ENCODE assay signal across 14 cellular contexts in genomic region chr5:115685966-115686691, GRCh38.
A peak's percentile ranks its signal among the peaks of the same experiment; 100 is the strongest.
DNase-seq lines count a peak whose midpoint lies in the region; ATAC-seq and TF ChIP-seq lines count a peak whose summit lies in the region.
"Had no signal": no experiment of that assay in that cellular context is flagged by ENCODE, and none has a peak within 500 bp of the region (broad histone marks: within the 10 kb centered on the region; RNA-seq: fewer than 3 reads in every experiment).

No MANE protein-coding gene starts in this region.

- no peak overlapping the region for H3K4me3 Mint-ChIP-seq in chondrocyte (ENCODE audit: unreplicated experiment)
- H3K4me3 Mint-ChIP-seq: CD4-positive, CD25-positive, alpha-beta regulatory T cell; HFFc6; stimulated activated naive CD8-positive, alpha-beta T cell treated with anti-CD3 and anti-CD28 coated beads, Interleukin-15, amount 100 ng/mL, for 72 hours had no signal

- no peak overlapping the region for H3K18ac ChIP-seq in mesendoderm (ENCODE audit: low read length)

- no peaks in the 10 kb centered on the region for H3K27me3 ChIP-seq in mesendoderm (ENCODE audit: insufficient read depth, low read length, poor library complexity)

- no peak overlapping the region for H3K56ac ChIP-seq in mesendoderm (ENCODE audit: low read length)

- no peak for TF ChIP-seq CTCF in chondrocyte (IDR thresholded peaks at IDR 0.05)

- H3K4me3 ChIP-seq in mesendoderm (ENCODE audit: low read length) = no peak overlapping the region

- H4K5ac ChIP-seq in mesendoderm (ENCODE audit: low read length) = no peak overlapping the region

- no peaks in the 10 kb centered on the region for H3K79me1 ChIP-seq in mesendoderm (ENCODE audit: low read length)

- peaks cover 6% of the 10 kb centered on the region for H3K9me3 Mint-ChIP-seq in chondrocyte (ENCODE audit: low read depth)
- H3K9me3 Mint-ChIP-seq: HFFc6; stimulated activated naive CD8-positive, alpha-beta T cell treated with anti-CD3 and anti-CD28 coated beads, Interleukin-15, amount 100 ng/mL, for 72 hours had no signal

- peaks cover 9% of the 10 kb centered on the region for H3K27me3 Mint-ChIP-seq in chondrocyte (ENCODE audit: low read depth)

- no peak overlapping the region for H2BK15ac ChIP-seq in mesendoderm (replicated peaks; ENCODE audit: low read depth)

- no peaks in the 10 kb centered on the region for H3K36me3 ChIP-seq in mesendoderm (ENCODE audit: control insufficient read depth, insufficient read depth, low read length)

- no peak overlapping the region for H3K27ac ChIP-seq in mesendoderm (ENCODE audit: low read depth, low read length)

- no peak overlapping the region for H3K23ac ChIP-seq in mesendoderm (ENCODE audit: low read length)

- peaks cover 1% of the 10 kb centered on the region for H3K4me1 ChIP-seq in mesendoderm (ENCODE audit: control insufficient read depth, low read depth, low read length)

- no peaks in the 10 kb centered on the region for H3K79me2 ChIP-seq in mesendoderm (ENCODE audit: control insufficient read depth, insufficient read depth, low read length)

- no peak overlapping the region for H4K8ac ChIP-seq in mesendoderm (ENCODE audit: low read depth, low read length)

- no peaks in the 10 kb centered on the region for H3K36me3 Mint-ChIP-seq in chondrocyte (ENCODE audit: low read depth)
- H3K36me3 Mint-ChIP-seq: CD4-positive, CD25-positive, alpha-beta regulatory T cell had no signal

- no peak overlapping the region for H2AK5ac ChIP-seq in mesendoderm (ENCODE audit: low read length)

- peak; percentile 41 for DNase-seq in AG20443 (ENCODE audit: low spot score)
- DNase-seq in HS-27A (ENCODE audit: low read depth) = peak; percentile 31
- DNase-seq in chondrocyte (ENCODE audit: low spot score) = no peak
- peak; percentile 53 for DNase-seq in mesendoderm
- no peak for DNase-seq in NCI-H1436 (lab: John Stamatoyannopoulos, UW)
- DNase-seq in HCEC 1CT = no peak
- DNase-seq: CD4-positive, CD25-positive, alpha-beta regulatory T cell; erythroblast; HFFc6; NCI-H1048; stimulated activated naive CD8-positive, alpha-beta T cell treated with anti-CD3 and anti-CD28 coated beads, Interleukin-15, amount 100 ng/mL, for 72 hours had no signal

- H3K9ac ChIP-seq in mesendoderm (ENCODE audit: low read length) = no peak overlapping the region

- H3K27ac Mint-ChIP-seq in chondrocyte (ENCODE audit: unreplicated experiment) = peak overlapping the region; percentile 61
- H3K27ac Mint-ChIP-seq: CD4-positive, CD25-positive, alpha-beta regulatory T cell; HFFc6; stimulated activated naive CD8-positive, alpha-beta T cell treated with anti-CD3 and anti-CD28 coated beads, Interleukin-15, amount 100 ng/mL, for 72 hours had no signal

- ATAC-seq in HG02938 (IDR thresholded peaks at IDR 0.05; ENCODE audit: unreplicated experiment) (no peak), HG02885 (IDR thresholded peaks at IDR 0.05; ENCODE audit: poor library complexity, unreplicated experiment) (no peak)
- ATAC-seq: left colon; stimulated activated naive CD8-positive, alpha-beta T cell treated with anti-CD3 and anti-CD28 coated beads, Interleukin-15, amount 100 ng/mL, for 72 hours had no signal

- H2BK120ac ChIP-seq in mesendoderm (ENCODE audit: low read depth, low read length) = no peak overlapping the region

- no peak overlapping the region for H2BK5ac ChIP-seq in mesendoderm (ENCODE audit: low read length)

- H3K4me2 ChIP-seq in mesendoderm (ENCODE audit: low read length) = no peak overlapping the region

- WGBS in mesendoderm (ENCODE audit: extremely low coverage, insufficient coverage, low lambda C conversion rate) = no CpG with 5 or more reads among the region's 4 CpGs

- peaks cover 19% of the 10 kb centered on the region for H3K4me1 Mint-ChIP-seq in chondrocyte (ENCODE audit: low read depth)
- H3K4me1 Mint-ChIP-seq: CD4-positive, CD25-positive, alpha-beta regulatory T cell; stimulated activated naive CD8-positive, alpha-beta T cell treated with anti-CD3 and anti-CD28 coated beads, Interleukin-15, amount 100 ng/mL, for 72 hours had no signal

- no peak overlapping the region for H3K4ac ChIP-seq in mesendoderm (ENCODE audit: low read depth, low read length)

Comparison
In these comparisons a context has a peak if more than half of its experiments do, and no peak if none do; other contexts are left out.
1. DNase-seq: peak in AG20443 (single experiment), HS-27A (single experiment) and mesendoderm (single experiment); none in chondrocyte (single experiment), NCI-H1436 (single experiment) and HCEC 1CT (single experiment).